ENCODE assay signal across 25 cellular contexts in genomic region chr6:110545081-110545872, GRCh38.
DNase-seq lines count a peak whose midpoint lies in the region; ATAC-seq and TF ChIP-seq lines count a peak whose summit lies in the region.
"Had no signal": no experiment of that assay in that cellular context is flagged by ENCODE, and none has a peak within 500 bp of the region (broad histone marks: within the 10 kb centered on the region; RNA-seq: fewer than 3 reads in every experiment).

No MANE protein-coding gene starts in this region.

- no peaks in the 10 kb centered on the region for H4K20me1 ChIP-seq in PC-3 (ENCODE audit: low read length)

- no peaks in the 10 kb centered on the region for H3K36me3 ChIP-seq in PC-3 (ENCODE audit: low read depth, low read length)
- H3K36me3 ChIP-seq: neural progenitor cell, prostate gland, WERI-Rb-1 had no signal

- peaks cover 21% of the 10 kb centered on the region for H3K4me1 Mint-ChIP-seq in activated CD8-positive, alpha-beta memory T cell treated with anti-CD3 and anti-CD28 coated beads, Interleukin-2, amount 10 ng/mL, durations not matched to agents 7 days and 5 days
- peaks cover 22% of the 10 kb centered on the region for H3K4me1 Mint-ChIP-seq in central memory CD8-positive, alpha-beta T cell
- peaks cover 24% of the 10 kb centered on the region for H3K4me1 Mint-ChIP-seq in stimulated activated effector memory CD8-positive, alpha-beta T cell treated with anti-CD3 and anti-CD28 coated beads, Interleukin-12 subunit alpha, Interleukin-12 subunit beta, amount 100 ng/mL, for 72 hours
- H3K4me1 Mint-ChIP-seq in activated T-cell treated with anti-CD3 and anti-CD28 coated beads, Interleukin-2, amount 50 U/mL, for 24 hours (ENCODE audit: low read depth) = peaks cover 15% of the 10 kb centered on the region

- peaks cover 2% of the 10 kb centered on the region for H3K27me3 Mint-ChIP-seq in activated CD8-positive, alpha-beta memory T cell treated with anti-CD3 and anti-CD28 coated beads, Interleukin-2, amount 10 ng/mL, durations not matched to agents 7 days and 5 days
- H3K27me3 Mint-ChIP-seq in central memory CD8-positive, alpha-beta T cell = peaks cover 17% of the 10 kb centered on the region
- H3K27me3 Mint-ChIP-seq in activated T-cell treated with anti-CD3 and anti-CD28 coated beads, Interleukin-2, amount 50 U/mL, for 24 hours = peaks cover 6% of the 10 kb centered on the region

- BruUV-seq in PC-3 (replicated peaks; lab: Mats Ljungman, UMichigan) = no TSS peak

- peaks cover 3% of the 10 kb centered on the region for H3K9me3 Mint-ChIP-seq in activated CD8-positive, alpha-beta memory T cell treated with anti-CD3 and anti-CD28 coated beads, Interleukin-2, amount 10 ng/mL, durations not matched to agents 7 days and 5 days (ENCODE audit: low read depth)
- H3K9me3 Mint-ChIP-seq in central memory CD8-positive, alpha-beta T cell = peaks cover 5% of the 10 kb centered on the region
- peaks cover 4% of the 10 kb centered on the region for H3K9me3 Mint-ChIP-seq in stimulated activated effector memory CD8-positive, alpha-beta T cell treated with anti-CD3 and anti-CD28 coated beads, Interleukin-12 subunit alpha, Interleukin-12 subunit beta, amount 100 ng/mL, for 72 hours
- no peaks in the 10 kb centered on the region for H3K9me3 Mint-ChIP-seq in activated T-cell treated with anti-CD3 and anti-CD28 coated beads, Interleukin-2, amount 50 U/mL, for 24 hours

- H3K4me2 ChIP-seq in PC-3 (ENCODE audit: low read length) = no peak overlapping the region
- H3K4me2 ChIP-seq: KMS-11, neural progenitor cell had no signal

- H3K36me3 Mint-ChIP-seq in activated CD8-positive, alpha-beta memory T cell treated with anti-CD3 and anti-CD28 coated beads, Interleukin-2, amount 10 ng/mL, durations not matched to agents 7 days and 5 days = peaks cover 5% of the 10 kb centered on the region
- H3K36me3 Mint-ChIP-seq in central memory CD8-positive, alpha-beta T cell (ENCODE audit: insufficient read depth) = no peaks in the 10 kb centered on the region
- H3K36me3 Mint-ChIP-seq in stimulated activated effector memory CD8-positive, alpha-beta T cell treated with anti-CD3 and anti-CD28 coated beads, Interleukin-12 subunit alpha, Interleukin-12 subunit beta, amount 100 ng/mL, for 72 hours = no peaks in the 10 kb centered on the region
- no peaks in the 10 kb centered on the region for H3K36me3 Mint-ChIP-seq in activated T-cell treated with anti-CD3 and anti-CD28 coated beads, Interleukin-2, amount 50 U/mL, for 24 hours (ENCODE audit: low read depth)
- H3K36me3 Mint-ChIP-seq: neural progenitor cell had no signal

- intact Hi-C loops in PC-3 (cut with micrococcal nuclease) = no loop called here

- no peaks in the 10 kb centered on the region for H3K27me3 ChIP-seq in PC-3 (ENCODE audit: low read length)
- H3K27me3 ChIP-seq: foreskin keratinocyte, neural progenitor cell had no signal

- peak overlapping the region; percentile 20; the same call in 1 of the 2 replicates for H3K9ac ChIP-seq in PC-3 (ENCODE audit: low read length)
- H3K9ac ChIP-seq: KMS-11, neural progenitor cell had no signal

- peak overlapping the region; percentile 93 for H3K27ac ChIP-seq in PC-3 (ENCODE audit: low read length)
- H3K27ac ChIP-seq: foreskin keratinocyte, KMS-11, neural progenitor cell, prostate gland, WERI-Rb-1 had no signal

- H3K4me1 ChIP-seq in PC-3 (ENCODE audit: insufficient read depth, low read length) = peaks cover 56% of the 10 kb centered on the region
- H3K4me1 ChIP-seq: neural progenitor cell, prostate gland had no signal

- no peak overlapping the region for H2AFZ ChIP-seq in PC-3 (ENCODE audit: low read length)
- H2AFZ ChIP-seq: neural progenitor cell had no signal

- CTCF ChIA-PET in activated CD8-positive, alpha-beta memory T cell treated with anti-CD3 and anti-CD28 coated beads, Interleukin-2, amount 10 ng/mL, durations not matched to agents 7 days and 5 days (lab: Charles Lee) = interaction anchor here (1.2 to 1.8 kb wide), 6 partner anchors 9 to 400 kb away, joined by 3 to 4 read pairs (median 3); no protein-coding TSS in a partner anchor
- CTCF ChIA-PET in PC-3 (lab: Charles Lee) = no interaction called here

- H3K79me2 ChIP-seq in PC-3 (ENCODE audit: low read length) = 0 out of 2 replicates have a peak, but pooled peaks cover 4% of the 10 kb centered on the region

- H3K4me3 Mint-ChIP-seq in activated CD8-positive, alpha-beta memory T cell treated with anti-CD3 and anti-CD28 coated beads, Interleukin-2, amount 10 ng/mL, durations not matched to agents 7 days and 5 days = no peak overlapping the region
- H3K4me3 Mint-ChIP-seq in central memory CD8-positive, alpha-beta T cell = peak overlapping the region; percentile 69
- H3K4me3 Mint-ChIP-seq in stimulated activated effector memory CD8-positive, alpha-beta T cell treated with anti-CD3 and anti-CD28 coated beads, Interleukin-12 subunit alpha, Interleukin-12 subunit beta, amount 100 ng/mL, for 72 hours = peak overlapping the region; percentile 60
- no peak overlapping the region for H3K4me3 Mint-ChIP-seq in activated T-cell treated with anti-CD3 and anti-CD28 coated beads, Interleukin-2, amount 50 U/mL, for 24 hours
- H3K4me3 Mint-ChIP-seq: activated naive CD4-positive, alpha-beta T cell treated with anti-CD3 and anti-CD28 coated beads for 36 hours; H9; neural progenitor cell had no signal

- POLR2A ChIA-PET in PC-3 (lab: Charles Lee; ENCODE audit: unreplicated experiment) = no interaction called here

- ATAC-seq in activated CD8-positive, alpha-beta memory T cell treated with anti-CD3 and anti-CD28 coated beads, Interleukin-2, amount 10 ng/mL, durations not matched to agents 7 days and 5 days = no peak
- ATAC-seq in PC-3 (no peak), HG03520 (IDR thresholded peaks at IDR 0.05; ENCODE audit: unreplicated experiment) (no peak)
- ATAC-seq in central memory CD8-positive, alpha-beta T cell (replicated peaks; ENCODE audit: extremely low read depth, poor library complexity, severe bottlenecking) = no peak
- ATAC-seq in stimulated activated effector memory CD8-positive, alpha-beta T cell treated with anti-CD3 and anti-CD28 coated beads, Interleukin-12 subunit alpha, Interleukin-12 subunit beta, amount 100 ng/mL, for 72 hours = no peak
- ATAC-seq: activated T-cell treated with anti-CD3 and anti-CD28 coated beads, Interleukin-2, amount 50 U/mL, for 4 hours; foreskin keratinocyte had no signal

- no peak for TF ChIP-seq CTCF in PC-3 (conservative IDR thresholded peaks at IDR 0.05; ENCODE audit: low read depth, low read length)

- no peak overlapping the region for H3K4me3 ChIP-seq in PC-3 (ENCODE audit: low read length)
- H3K4me3 ChIP-seq: neural progenitor cell, prostate gland had no signal

- H3K27ac Mint-ChIP-seq in activated CD8-positive, alpha-beta memory T cell treated with anti-CD3 and anti-CD28 coated beads, Interleukin-2, amount 10 ng/mL, durations not matched to agents 7 days and 5 days = peak overlapping the region; percentile 76
- peak overlapping the region; percentile 87 for H3K27ac Mint-ChIP-seq in central memory CD8-positive, alpha-beta T cell (ENCODE audit: low read depth)
- H3K27ac Mint-ChIP-seq in stimulated activated effector memory CD8-positive, alpha-beta T cell treated with anti-CD3 and anti-CD28 coated beads, Interleukin-12 subunit alpha, Interleukin-12 subunit beta, amount 100 ng/mL, for 72 hours = peak overlapping the region; percentile 52
- H3K27ac Mint-ChIP-seq in activated T-cell treated with anti-CD3 and anti-CD28 coated beads, Interleukin-2, amount 50 U/mL, for 24 hours = no peak overlapping the region
- H3K27ac Mint-ChIP-seq: activated naive CD4-positive, alpha-beta T cell treated with anti-CD3 and anti-CD28 coated beads for 36 hours; H9; neural progenitor cell had no signal

- peaks cover 6% of the 10 kb centered on the region for H3F3A ChIP-seq in PC-3 (ENCODE audit: low read length, unreplicated experiment)

- H3K9me2 ChIP-seq in PC-3 (replicated peaks; ENCODE audit: low read length) = no peaks in the 10 kb centered on the region

- H3K9me3 ChIP-seq in PC-3 (ENCODE audit: low read length) = no peaks in the 10 kb centered on the region
- H3K9me3 ChIP-seq: prostate gland had no signal

- DNase-seq in activated CD8-positive, alpha-beta memory T cell treated with anti-CD3 and anti-CD28 coated beads, Interleukin-2, amount 10 ng/mL, durations not matched to agents 7 days and 5 days = no peak
- DNase-seq in activated CD8-positive, alpha-beta memory T cell treated with anti-CD3 and anti-CD28 coated beads for 24 hours = no peak
- DNase-seq in PC-3 (peak; percentile 53), COR-L47 (lab: John Stamatoyannopoulos, UW) (no peak)
- DNase-seq in central memory CD8-positive, alpha-beta T cell (ENCODE audit: low spot score in 2 of 2) = no peak
- no peak for DNase-seq in stimulated activated effector memory CD8-positive, alpha-beta T cell treated with anti-CD3 and anti-CD28 coated beads, Interleukin-12 subunit alpha, Interleukin-12 subunit beta, amount 100 ng/mL, for 72 hours (ENCODE audit: low spot score in 2 of 2)
- DNase-seq in activated T-cell treated with anti-CD3 and anti-CD28 coated beads, Interleukin-2, amount 50 U/mL, for 24 hours = no peak
- DNase-seq: ACHN; activated CD4-positive, alpha-beta T cell treated with anti-CD3 and anti-CD28 coated beads, Interleukin-2, amount 50 U/mL, for 48 hours; activated naive CD4-positive, alpha-beta T cell treated with anti-CD3 and anti-CD28 coated beads for 36 hours; activated T-cell treated with anti-CD3 and anti-CD28 coated beads, Interleukin-2, amount 50 U/mL, for 4 hours; amygdala; C1 segment of cervical spinal cord; DMS 273 treated with DMSO at 0.1 percent for 48 hours; foreskin keratinocyte; H9; NCI-H1092 treated with DMSO at 0.1 percent for 48 hours; NCI-H2029 treated with DMSO at 0.1 percent for 48 hours; NCI-H82; SHP77; WERI-Rb-1 had no signal

Comparison
In these comparisons a context has a peak if more than half of its experiments do, and no peak if none do; other contexts are left out.
1. H3K4me3 Mint-ChIP-seq: peak in central memory CD8-positive, alpha-beta T cell (single experiment) and stimulated activated effector memory CD8-positive, alpha-beta T cell treated with anti-CD3 and anti-CD28 coated beads, Interleukin-12 subunit alpha, Interleukin-12 subunit beta, amount 100 ng/mL, for 72 hours (single experiment); none in activated CD8-positive, alpha-beta memory T cell treated with anti-CD3 and anti-CD28 coated beads, Interleukin-2, amount 10 ng/mL, durations not matched to agents 7 days and 5 days (single experiment) and activated T-cell treated with anti-CD3 and anti-CD28 coated beads, Interleukin-2, amount 50 U/mL, for 24 hours (single experiment).